Comparison of ENCODE assay signal across 1 cellular context in the genomic region with DNA sequence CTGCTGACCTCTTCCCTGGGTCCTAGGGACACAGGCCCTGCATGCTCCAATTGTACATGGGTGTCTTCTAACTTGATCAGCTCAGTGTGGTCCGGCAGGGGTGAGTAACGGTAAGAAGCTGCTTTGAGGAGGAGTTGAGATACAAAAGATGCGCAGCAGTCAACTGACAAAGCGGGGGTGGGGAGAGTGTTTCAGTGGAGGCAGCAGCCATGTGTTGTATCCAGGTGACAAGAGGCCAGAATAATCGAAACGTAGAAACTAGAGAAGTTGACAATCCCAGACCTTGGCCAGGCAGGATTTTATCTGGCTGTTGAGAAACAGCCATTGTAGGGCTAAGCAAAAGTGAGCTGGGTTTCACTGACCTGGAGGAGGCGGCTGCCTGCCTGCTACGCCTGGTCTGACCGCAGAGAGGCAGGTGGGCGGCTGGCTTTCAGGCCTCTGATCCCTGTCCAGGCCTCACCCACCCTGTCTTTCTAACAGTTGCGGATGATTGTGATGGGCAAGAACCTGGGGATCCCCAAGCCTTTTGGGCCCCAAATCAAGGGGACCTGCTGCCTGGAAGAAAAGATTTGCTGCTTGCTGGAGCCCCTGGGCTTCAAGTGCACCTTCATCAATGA.
TF ChIP-seq lines count a peak whose summit lies in the region.

No MANE protein-coding gene starts in this region.

TF ChIP-seq in WTC11, 78 proteins besides CTCF, POLR2A, EP300 and RAD21 (continued from another document):
- TF ChIP-seq, protein P1, sequence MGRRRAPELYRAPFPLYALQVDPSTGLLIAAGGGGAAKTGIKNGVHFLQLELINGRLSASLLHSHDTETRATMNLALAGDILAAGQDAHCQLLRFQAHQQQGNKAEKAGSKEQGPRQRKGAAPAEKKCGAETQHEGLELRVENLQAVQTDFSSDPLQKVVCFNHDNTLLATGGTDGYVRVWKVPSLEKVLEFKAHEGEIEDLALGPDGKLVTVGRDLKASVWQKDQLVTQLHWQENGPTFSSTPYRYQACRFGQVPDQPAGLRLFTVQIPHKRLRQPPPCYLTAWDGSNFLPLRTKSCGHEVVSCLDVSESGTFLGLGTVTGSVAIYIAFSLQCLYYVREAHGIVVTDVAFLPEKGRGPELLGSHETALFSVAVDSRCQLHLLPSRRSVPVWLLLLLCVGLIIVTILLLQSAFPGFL (CRISPR knock-in tag; IDR thresholded peaks at IDR 0.05; ENCODE audit: borderline replicate concordance) = no peak
